ENCODE assay signal across 16 cellular contexts in the genomic region with DNA sequence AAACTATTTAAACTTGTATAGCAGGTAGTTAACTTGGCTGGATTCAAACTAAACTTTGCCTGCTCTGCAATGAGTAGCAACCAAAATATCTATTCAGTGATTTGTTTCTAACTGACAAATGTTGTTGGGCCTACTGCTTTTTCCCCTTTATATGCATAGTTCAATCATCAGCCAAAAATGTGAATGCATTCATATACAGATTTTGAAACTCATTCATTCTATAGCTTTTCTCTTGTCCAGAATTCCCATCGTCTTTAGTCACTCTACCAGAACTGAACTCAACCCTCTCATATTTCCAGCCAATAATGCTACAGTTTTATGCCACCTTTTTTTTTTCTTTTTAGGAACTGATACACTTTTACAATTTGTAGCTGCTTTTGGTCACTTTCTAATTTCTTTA.
DNase-seq lines count a peak whose midpoint lies in the region; TF ChIP-seq lines count a peak whose summit lies in the region.
"Had no signal": no experiment of that assay in that cellular context is flagged by ENCODE, and none has a peak within 500 bp of the region (broad histone marks: within the 10 kb centered on the region; RNA-seq: fewer than 3 reads in every experiment).

No MANE protein-coding gene starts in this region.

- TF ChIP-seq CTCF in fibroblast of mammary gland (conservative IDR thresholded peaks at IDR 0.05; ENCODE audit: control insufficient read depth, insufficient read depth, low read depth, low read length): no peak
- no peak for TF ChIP-seq CTCF in Caco-2 (IDR thresholded peaks at IDR 0.05; ENCODE audit: insufficient read depth in 1 of 2, low read depth in 1 of 2, low read length in 1 of 2, severe bottlenecking in 1 of 2, unreplicated experiment in 1 of 2)
- no peak for TF ChIP-seq CTCF in transverse colon (IDR thresholded peaks at IDR 0.05)

- no peak for TF ChIP-seq POLR2A in transverse colon (IDR thresholded peaks at IDR 0.05)

- no peaks in the 10 kb centered on the region for H3K4me1 Mint-ChIP-seq in Caco-2 (ENCODE audit: low read depth, unreplicated experiment)
- no peaks in the 10 kb centered on the region for H3K4me1 Mint-ChIP-seq in CD8-positive, alpha-beta memory T cell
- H3K4me1 Mint-ChIP-seq: B cell had no signal

- CTCF ChIA-PET in Caco-2 (lab: Charles Lee): no interaction called here
- CTCF ChIA-PET in CD8-positive, alpha-beta memory T cell (lab: Charles Lee): no interaction called here

- H3K36me3 Mint-ChIP-seq in Caco-2 (ENCODE audit: insufficient read depth, unreplicated experiment): no peaks in the 10 kb centered on the region
- H3K36me3 Mint-ChIP-seq in CD8-positive, alpha-beta memory T cell: no peaks in the 10 kb centered on the region

- no peaks in the 10 kb centered on the region for H3K9me3 Mint-ChIP-seq in Caco-2 (ENCODE audit: unreplicated experiment)
- H3K9me3 Mint-ChIP-seq in CD8-positive, alpha-beta memory T cell: peaks cover 0 to 40% (median 10%) of the 10 kb centered on the region in 5 donors
- H3K9me3 Mint-ChIP-seq: H9 had no signal

- no peak overlapping the region for H3K4me3 Mint-ChIP-seq in Caco-2 (ENCODE audit: unreplicated experiment)
- H3K4me3 Mint-ChIP-seq in CD8-positive, alpha-beta memory T cell: no peak overlapping the region
- H3K4me3 Mint-ChIP-seq: B cell; CD4-positive, alpha-beta T cell; H9 had no signal

- no peak overlapping the region for H3K27ac Mint-ChIP-seq in Caco-2 (ENCODE audit: unreplicated experiment)
- H3K27ac Mint-ChIP-seq in CD8-positive, alpha-beta memory T cell: no peak overlapping the region
- H3K27ac Mint-ChIP-seq: B cell; CD4-positive, alpha-beta T cell; H9 had no signal

- POLR2A ChIA-PET in Caco-2 (lab: Charles Lee): no interaction called here
- POLR2A ChIA-PET in CD8-positive, alpha-beta memory T cell (lab: Charles Lee): no interaction called here

- TF ChIP-seq EP300 in transverse colon (IDR thresholded peaks at IDR 0.05; ENCODE audit: low read depth): no peak

- H3K4me1 ChIP-seq in Caco-2 (no peaks in the 10 kb centered on the region), transverse colon (no peaks in the 10 kb centered on the region)
- no peaks in the 10 kb centered on the region for H3K4me1 ChIP-seq in CD8-positive, alpha-beta memory T cell (ENCODE audit: insufficient read depth, low read length)

- BruUV-seq in Caco-2 (replicated peaks; lab: Mats Ljungman, UMichigan): no TSS peak

- 76 to 92% methylated on average over 1 of the region's 1 CpG for WGBS in transverse colon (ENCODE audit: low coverage in 1 of 2), 2 donors

- intact Hi-C loops in Caco-2 (cut with micrococcal nuclease; ENCODE audit: unreplicated experiment): no loop called here
- intact Hi-C loops in transverse colon (cut with DNase I; ENCODE audit: low total_unique reads): no loop called here

- no peak overlapping the region for H3K27ac ChIP-seq in transverse colon
- no peak overlapping the region for H3K27ac ChIP-seq in CD8-positive, alpha-beta memory T cell (ENCODE audit: low read depth, low read length)

- no peaks in the 10 kb centered on the region for H3K27me3 Mint-ChIP-seq in Caco-2 (ENCODE audit: insufficient read depth, unreplicated experiment)
- H3K27me3 Mint-ChIP-seq in CD8-positive, alpha-beta memory T cell: no peaks in the 10 kb centered on the region
- H3K27me3 Mint-ChIP-seq: B cell; CD4-positive, alpha-beta T cell had no signal

- no peak overlapping the region for H3K4me3 ChIP-seq in fibroblast of mammary gland (ENCODE audit: control insufficient read depth, low read depth, low read length)
- H3K4me3 ChIP-seq in Caco-2 (ENCODE audit: low read depth, low read length): no peak overlapping the region
- no peak overlapping the region for H3K4me3 ChIP-seq in transverse colon
- H3K4me3 ChIP-seq in CD8-positive, alpha-beta memory T cell (ENCODE audit: low read length): no peak overlapping the region
- H3K4me3 ChIP-seq: K562 had no signal

- in situ Hi-C loops in transverse colon (cut with MboI; ENCODE audit: low pct_ligation_motif_present in 1 of 4, low pct_unique_long_range_greater_than_20kb in 1 of 4, low sequenced_read_pairs in 3 of 4): no loop called here

- H3K9me3 ChIP-seq in Caco-2: no peaks in the 10 kb centered on the region
- no peaks in the 10 kb centered on the region for H3K9me3 ChIP-seq in transverse colon
- H3K9me3 ChIP-seq in CD8-positive, alpha-beta memory T cell (ENCODE audit: low read length): no peaks in the 10 kb centered on the region

- DNase-seq in ELR (ENCODE audit: low read depth): peak; percentile 80
- DNase-seq in HS-5 (ENCODE audit: low read depth): peak; percentile 63
- peak; percentile 1 for DNase-seq in fibroblast of mammary gland (ENCODE audit: low read depth)
- DNase-seq in Caco-2: no peak
- no peak for DNase-seq in transverse colon
- no peak for DNase-seq in activated naive CD4-positive, alpha-beta T cell (lab: John Stamatoyannopoulos, UW)
- no peak for DNase-seq in CD8-positive, alpha-beta memory T cell
- DNase-seq: ACHN; C1 segment of cervical spinal cord; CD4-positive, alpha-beta T cell; DMS153; DND-41; H9; Karpas-422 had no signal

- H3K36me3 ChIP-seq in Caco-2 (ENCODE audit: control insufficient read depth, insufficient read depth, low read length) (no peaks in the 10 kb centered on the region), transverse colon (no peaks in the 10 kb centered on the region)
- H3K36me3 ChIP-seq in CD8-positive, alpha-beta memory T cell (ENCODE audit: insufficient read depth, low read length): no peaks in the 10 kb centered on the region

- H3K27me3 ChIP-seq in Caco-2 (replicated peaks; ENCODE audit: control insufficient read depth, insufficient read depth, low read length) (no peaks in the 10 kb centered on the region), transverse colon (no peaks in the 10 kb centered on the region)
- no peaks in the 10 kb centered on the region for H3K27me3 ChIP-seq in CD8-positive, alpha-beta memory T cell (ENCODE audit: insufficient read depth, low read length, poor library complexity, severe bottlenecking)

Comparison
In these comparisons a context has a peak if more than half of its experiments do, and no peak if none do; other contexts are left out.
1. DNase-seq: peak in ELR (single experiment), HS-5 (single experiment) and fibroblast of mammary gland (single experiment); none in Caco-2 (0 of 2), transverse colon (single experiment), activated naive CD4-positive, alpha-beta T cell (0 of 4) and CD8-positive, alpha-beta memory T cell (0 of 5).